Comparison of ENCODE assay signal across 8 cellular contexts in genomic region chr9:69971643-69972449, GRCh38.
DNase-seq lines count a peak whose midpoint lies in the region; ATAC-seq and TF ChIP-seq lines count a peak whose summit lies in the region.

No MANE protein-coding gene starts in this region.

- H3K27me3 ChIP-seq in OCI-LY1 (ENCODE audit: insufficient read depth, low read length): no peaks in the 10 kb centered on the region
- no peaks in the 10 kb centered on the region for H3K27me3 ChIP-seq in gastroesophageal sphincter

- H3K4me1 Mint-ChIP-seq in activated T-helper 2 cell treated with anti-CD3 and anti-CD28 coated beads, Interferon-gamma antibody, Interleukin-2, Interleukin-4, amounts not matched to agents 10 μg/mL and 5 μg/mL and 100 μg/mL, durations not matched to agents 14 hours and 24 hours and 36 hours (ENCODE audit: low read depth): no peaks in the 10 kb centered on the region
- H3K4me1 Mint-ChIP-seq in type B pancreatic cell (ENCODE audit: unreplicated experiment): peaks cover 16% of the 10 kb centered on the region

- DNase-seq in SIG-M5 treated with dmso at 0.1 percent for 504 hours (lab: John Stamatoyannopoulos, UW; ENCODE audit: unreplicated experiment): peak; percentile 37
- DNase-seq in SIG-M5 (lab: John Stamatoyannopoulos, UW): no peak
- DNase-seq in HPDE6-E6E7 (ENCODE audit: extremely low spot score): peak; percentile 55
- DNase-seq in activated T-helper 2 cell treated with anti-CD3 and anti-CD28 coated beads, Interferon-gamma antibody, Interleukin-2, Interleukin-4, amounts not matched to agents 10 μg/mL and 5 μg/mL and 100 μg/mL, durations not matched to agents 14 hours and 24 hours and 36 hours (ENCODE audit: low spot score): peak; percentile 22
- peak; percentile 36 for DNase-seq in occipital lobe (lab: John Stamatoyannopoulos, UW)
- DNase-seq in type B pancreatic cell (ENCODE audit: extremely low spot score, unreplicated experiment): peak; percentile 74

- H3K4me3 Mint-ChIP-seq in activated T-helper 2 cell treated with anti-CD3 and anti-CD28 coated beads, Interferon-gamma antibody, Interleukin-2, Interleukin-4, amounts not matched to agents 10 μg/mL and 5 μg/mL and 100 μg/mL, durations not matched to agents 14 hours and 24 hours and 36 hours (ENCODE audit: low read depth): no peak overlapping the region
- H3K4me3 Mint-ChIP-seq in type B pancreatic cell: no peak overlapping the region

- peaks cover 4% of the 10 kb centered on the region for H3K27me3 Mint-ChIP-seq in activated T-helper 2 cell treated with anti-CD3 and anti-CD28 coated beads, Interferon-gamma antibody, Interleukin-2, Interleukin-4, amounts not matched to agents 10 μg/mL and 5 μg/mL and 100 μg/mL, durations not matched to agents 14 hours and 24 hours and 36 hours (ENCODE audit: low read depth)
- peaks cover 2% of the 10 kb centered on the region for H3K27me3 Mint-ChIP-seq in type B pancreatic cell

- H3K9me3 ChIP-seq in OCI-LY1 (ENCODE audit: low read length): no peaks in the 10 kb centered on the region
- H3K9me3 ChIP-seq in gastroesophageal sphincter: no peaks in the 10 kb centered on the region

- TF ChIP-seq EP300 in gastroesophageal sphincter (IDR thresholded peaks at IDR 0.05): no peak

- 33 to 43% methylated on average over 6 to 15 of the region's 16 CpGs for WGBS in gastroesophageal sphincter (ENCODE audit: low coverage in 1 of 2), 2 donors

- ATAC-seq in gastroesophageal sphincter: peak; percentile 78

- H3K4me3 ChIP-seq in OCI-LY1 (ENCODE audit: low read depth, low read length, poor library complexity, severe bottlenecking): no peak overlapping the region
- H3K4me3 ChIP-seq in gastroesophageal sphincter: no peak overlapping the region

- no peaks in the 10 kb centered on the region for H3K9me3 Mint-ChIP-seq in activated T-helper 2 cell treated with anti-CD3 and anti-CD28 coated beads, Interferon-gamma antibody, Interleukin-2, Interleukin-4, amounts not matched to agents 10 μg/mL and 5 μg/mL and 100 μg/mL, durations not matched to agents 14 hours and 24 hours and 36 hours
- peaks cover 7% of the 10 kb centered on the region for H3K9me3 Mint-ChIP-seq in type B pancreatic cell

- TF ChIP-seq POLR2A in gastroesophageal sphincter (IDR thresholded peaks at IDR 0.05): no peak

- no peak overlapping the region for H2AFZ ChIP-seq in OCI-LY1 (ENCODE audit: low read length)

- no peak overlapping the region for H3K27ac Mint-ChIP-seq in activated T-helper 2 cell treated with anti-CD3 and anti-CD28 coated beads, Interferon-gamma antibody, Interleukin-2, Interleukin-4, amounts not matched to agents 10 μg/mL and 5 μg/mL and 100 μg/mL, durations not matched to agents 14 hours and 24 hours and 36 hours
- no peak overlapping the region for H3K27ac Mint-ChIP-seq in type B pancreatic cell

- no peaks in the 10 kb centered on the region for H4K20me1 ChIP-seq in OCI-LY1 (ENCODE audit: insufficient read depth, low read length)

- no peaks in the 10 kb centered on the region for H3K36me3 Mint-ChIP-seq in activated T-helper 2 cell treated with anti-CD3 and anti-CD28 coated beads, Interferon-gamma antibody, Interleukin-2, Interleukin-4, amounts not matched to agents 10 μg/mL and 5 μg/mL and 100 μg/mL, durations not matched to agents 14 hours and 24 hours and 36 hours (ENCODE audit: low read depth)
- no peaks in the 10 kb centered on the region for H3K36me3 Mint-ChIP-seq in type B pancreatic cell

- H3K36me3 ChIP-seq in OCI-LY1 (ENCODE audit: insufficient read depth, low read length) (no peaks in the 10 kb centered on the region), gastroesophageal sphincter (no peaks in the 10 kb centered on the region)

- no peak overlapping the region for H3K9ac ChIP-seq in OCI-LY1 (ENCODE audit: low read length)

- H3K27ac ChIP-seq in OCI-LY1 (ENCODE audit: low read depth, low read length, poor library complexity, severe bottlenecking): no peak overlapping the region
- H3K27ac ChIP-seq in gastroesophageal sphincter: peak overlapping the region in 1 of 4 donors; percentile 2

- TF ChIP-seq CTCF in OCI-LY1 (IDR thresholded peaks at IDR 0.05; ENCODE audit: low read length) (peak; percentile 86), gastroesophageal sphincter (IDR thresholded peaks at IDR 0.05) (peak; percentile 72 to 95 (median 89)), type B pancreatic cell (conservative IDR thresholded peaks at IDR 0.05) (peak; percentile 92)

- no peak overlapping the region for H3K4me2 ChIP-seq in OCI-LY1 (ENCODE audit: low read length)

- H3K4me1 ChIP-seq in OCI-LY1 (ENCODE audit: insufficient read depth, low read length, severe bottlenecking) (no peaks in the 10 kb centered on the region), gastroesophageal sphincter (peaks cover 0 to 26% (median 3%) of the 10 kb centered on the region in 3 donors)

- H3F3A ChIP-seq in OCI-LY1 (ENCODE audit: insufficient read depth, low read length): no peaks in the 10 kb centered on the region

- H3K79me2 ChIP-seq in OCI-LY1 (ENCODE audit: insufficient read depth, low read length): no peaks in the 10 kb centered on the region

- H3K9me2 ChIP-seq in OCI-LY1 (ENCODE audit: low read depth, low read length): no peaks in the 10 kb centered on the region

- intact Hi-C loops in activated T-helper 2 cell treated with anti-CD3 and anti-CD28 coated beads, Interferon-gamma antibody, Interleukin-2, Interleukin-4, amounts not matched to agents 10 μg/mL and 5 μg/mL and 100 μg/mL, durations not matched to agents 14 hours and 24 hours and 36 hours (cut with micrococcal nuclease): loop anchor here (1.0 to 10.0 kb wide), 3 partner anchors 139 to 633 kb away; no protein-coding TSS in a partner anchor
